ENCODE assay signal across 14 cellular contexts in genomic region chr1:61436491-61437120, GRCh38.
DNase-seq lines count a peak whose midpoint lies in the region; ATAC-seq and TF ChIP-seq lines count a peak whose summit lies in the region.
"Had no signal": no experiment of that assay in that cellular context is flagged by ENCODE, and none has a peak within 500 bp of the region (broad histone marks: within the 10 kb centered on the region; RNA-seq: fewer than 3 reads in every experiment).

No MANE protein-coding gene starts in this region.

- ATAC-seq in left lung = peak; percentile 35
- no peak for ATAC-seq in GM19463 (IDR thresholded peaks at IDR 0.05; ENCODE audit: unreplicated experiment)
- ATAC-seq in GM19351 (IDR thresholded peaks at IDR 0.05; ENCODE audit: unreplicated experiment) = no peak

- H3K4me3 ChIP-seq in esophagus squamous epithelium = no peak overlapping the region
- no peak overlapping the region for H3K4me3 ChIP-seq in left lung
- H3K4me3 ChIP-seq in thyroid gland (replicated peaks in 1 of 3) = no peak overlapping the region
- H3K4me3 ChIP-seq: MG63, suprapubic skin had no signal

- H3K9me3 ChIP-seq in esophagus squamous epithelium (no peaks in the 10 kb centered on the region), left lung (no peaks in the 10 kb centered on the region), thyroid gland (no peaks in the 10 kb centered on the region)
- H3K9me3 ChIP-seq: MG63, suprapubic skin had no signal

- peak overlapping the region in 3 of 4 donors; percentile 11 to 71 (median 66) for H3K27ac ChIP-seq in esophagus squamous epithelium
- H3K27ac ChIP-seq in left lung = no peak overlapping the region
- peak overlapping the region; percentile 3 to 41 (median 7) for H3K27ac ChIP-seq in thyroid gland
- H3K27ac ChIP-seq: suprapubic skin had no signal

- H3K27me3 ChIP-seq in esophagus squamous epithelium = no peaks in the 10 kb centered on the region
- H3K27me3 ChIP-seq in left lung = no peaks in the 10 kb centered on the region
- no peaks in the 10 kb centered on the region for H3K27me3 ChIP-seq in thyroid gland
- H3K27me3 ChIP-seq: MG63, suprapubic skin had no signal

- H3K36me3 ChIP-seq in esophagus squamous epithelium (peaks cover 0 to 35% (median 0%) of the 10 kb centered on the region in 3 donors), left lung (no peaks in the 10 kb centered on the region), thyroid gland (no peaks in the 10 kb centered on the region)
- H3K36me3 ChIP-seq: MG63, suprapubic skin had no signal

- no peak for TF ChIP-seq POLR2A in esophagus squamous epithelium (IDR thresholded peaks at IDR 0.05)
- no peak for TF ChIP-seq POLR2A in thyroid gland (IDR thresholded peaks at IDR 0.05)

- peaks cover 5 to 26% (median 13%) of the 10 kb centered on the region in 3 donors for H3K4me1 ChIP-seq in esophagus squamous epithelium
- no peaks in the 10 kb centered on the region for H3K4me1 ChIP-seq in left lung
- peaks cover 5 to 13% of the 10 kb centered on the region in 2 donors for H3K4me1 ChIP-seq in thyroid gland

- no peak for TF ChIP-seq CTCF in esophagus squamous epithelium (IDR thresholded peaks at IDR 0.05)
- TF ChIP-seq CTCF in left lung (IDR thresholded peaks at IDR 0.05) = no peak
- no peak for TF ChIP-seq CTCF in thyroid gland (IDR thresholded peaks at IDR 0.05)

- intact Hi-C loops in esophagus squamous epithelium (cut with DNase I) = no loop called here
- intact Hi-C loops in left lung (cut with DNase I) = no loop called here
- intact Hi-C loops in thyroid gland (cut with DNase I) = no loop called here

- WGBS in esophagus squamous epithelium, 2 donors = 61 to 67% methylated on average over 4 to 5 of the region's 5 CpGs
- WGBS in thyroid gland, 2 donors = 71 to 79% methylated on average over 5 of the region's 5 CpGs

- DNase-seq in SW480 (ENCODE audit: low spot score) (peak; percentile 11), esophagus squamous epithelium (lab: John Stamatoyannopoulos, UW) (no peak), left lung (no peak), thyroid gland (no peak), COLO829 (ENCODE audit: low spot score) (no peak)
- DNase-seq: activated CD4-positive, alpha-beta T cell treated with anti-CD3 and anti-CD28 coated beads, Interleukin-2, amount 10 ng/mL, durations not matched to agents 24 days and 14 days; activated naive CD4-positive, alpha-beta T cell treated with Interleukin-2 at 50 U/mL for 16 hours; MG63; NCI-H187; NCI-H510A treated with DMSO at 0.1 percent for 48 hours; retina had no signal

Comparison
In these comparisons a context has a peak if more than half of its experiments do, and no peak if none do; other contexts are left out.
1. H3K27ac ChIP-seq: peak in esophagus squamous epithelium (3 of 4) and thyroid gland (3 of 3); none in left lung (0 of 2).